15 cellular contexts compared by ENCODE assay signal in the genomic region with DNA sequence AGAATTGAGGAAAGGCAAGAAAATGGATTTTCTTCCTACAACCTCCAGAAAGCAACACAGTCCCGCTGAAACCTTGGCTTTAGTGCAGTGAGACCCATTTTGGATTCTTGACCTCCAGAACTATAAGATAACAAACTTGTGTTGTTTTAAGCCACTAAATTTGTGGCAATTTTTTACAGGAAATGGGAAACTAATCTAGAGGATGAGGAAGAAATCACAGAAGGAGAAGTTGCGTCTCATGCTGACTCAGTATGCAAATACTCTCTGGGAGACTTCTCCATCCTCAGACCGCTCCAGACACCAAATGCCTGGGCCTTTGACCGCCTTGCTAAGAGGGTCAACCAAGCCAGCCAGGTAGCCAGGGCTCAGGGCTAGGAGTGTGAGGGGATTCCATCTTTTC. TPM values are rescaled to one million over a fixed set of nuclear protein-coding genes. Genes with fewer than 3 reads are reported as not detected.
DNase-seq lines count a peak whose midpoint lies in the region; ATAC-seq and TF ChIP-seq lines count a peak whose summit lies in the region.
"Had no signal": no experiment of that assay in that cellular context is flagged by ENCODE, and none has a peak within 500 bp of the region (broad histone marks: within the 10 kb centered on the region; RNA-seq: fewer than 3 reads in every experiment).

No MANE protein-coding gene starts in this region.

- H3K27ac ChIP-seq in trophoblast cell (ENCODE audit: low read depth, low read length) = no peak overlapping the region

- no peak overlapping the region for H2BK120ac ChIP-seq in trophoblast cell (ENCODE audit: insufficient read depth, low read length, poor library complexity)

- H3K27me3 ChIP-seq in trophoblast cell (ENCODE audit: insufficient read depth, low read length) = no peaks in the 10 kb centered on the region

- no peak overlapping the region for H2AFZ ChIP-seq in trophoblast cell (ENCODE audit: insufficient read depth, low read length, poor library complexity)

- H3K4me1 ChIP-seq in trophoblast cell (ENCODE audit: control insufficient read depth in 1 of 2, insufficient read depth in 2 of 2, low read length in 2 of 2) = no peaks in the 10 kb centered on the region

- H4K12ac ChIP-seq in trophoblast cell (ENCODE audit: low read depth, low read length) = no peak overlapping the region

- peak; percentile 71 for ATAC-seq in memory B cell (ENCODE audit: low read depth)
- no peak for ATAC-seq in HG02623 (IDR thresholded peaks at IDR 0.05; ENCODE audit: unreplicated experiment)

- H3K27me3 Mint-ChIP-seq in CD14-positive monocyte (ENCODE audit: low read depth in 3 of 3) = peaks cover 2 to 5% (median 2%) of the 10 kb centered on the region in 3 donors
- H3K27me3 Mint-ChIP-seq in memory B cell = peaks cover 15% of the 10 kb centered on the region

- H3K9ac ChIP-seq in trophoblast cell (ENCODE audit: low read length) = no peak overlapping the region

- no peaks in the 10 kb centered on the region for H3K79me2 ChIP-seq in trophoblast cell (ENCODE audit: control insufficient read depth, insufficient read depth, low read length, poor library complexity)

- H3K36me3 Mint-ChIP-seq in CD14-positive monocyte (peaks cover 3 to 4% of the 10 kb centered on the region in 2 donors), memory B cell (no peaks in the 10 kb centered on the region)
- H3K36me3 Mint-ChIP-seq: activated naive CD8-positive, alpha-beta T cell had no signal

- H3K4me3 Mint-ChIP-seq in CD14-positive monocyte (peak overlapping the region; percentile 41 to 78), memory B cell (no peak overlapping the region)
- H3K4me3 Mint-ChIP-seq: activated CD4-positive, alpha-beta memory T cell treated with anti-CD3 and anti-CD28 coated beads, Interleukin-2, amount 10 ng/mL, durations not matched to agents 7 days and 5 days had no signal

- no peak overlapping the region for H3K23ac ChIP-seq in trophoblast cell (ENCODE audit: low read length)

- H2AK5ac ChIP-seq in trophoblast cell (ENCODE audit: low read length) = no peak overlapping the region

- DNase-seq in CD14-positive monocyte (ENCODE audit: low spot score) (peak; percentile 76), MV-4-11 (lab: John Stamatoyannopoulos, UW) (peak; percentile 78), cardiac fibroblast (ENCODE audit: low read depth in 2 of 2) (peak; percentile 66 to 70), memory B cell (ENCODE audit: low spot score in 2 of 2) (no peak), T-helper 1 cell (no peak), trophoblast cell (no peak), activated gamma-delta T cell (lab: John Stamatoyannopoulos, UW) (no peak)
- DNase-seq: activated CD4-positive, alpha-beta memory T cell treated with anti-CD3 and anti-CD28 coated beads, Interleukin-2, amount 10 ng/mL, durations not matched to agents 7 days and 5 days; NCI-H446; stimulated activated CD4-positive, alpha-beta T cell treated with anti-CD3 and anti-CD28 coated beads, Interleukin-1b, Interleukin-23, amount 100 ng/mL, for 48 hours; stimulated activated naive CD8-positive, alpha-beta T cell treated with anti-CD3 and anti-CD28 coated beads, Interleukin-15, amount 100 ng/mL, for 72 hours had no signal

- H3K4me1 Mint-ChIP-seq in CD14-positive monocyte (peaks cover 76% of the 10 kb centered on the region), memory B cell (peaks cover 18% of the 10 kb centered on the region)

- no CpG with 5 or more reads among the region's 4 CpGs for WGBS in trophoblast cell (ENCODE audit: extremely low coverage, insufficient coverage, insufficient read length)

- H3K79me1 ChIP-seq in trophoblast cell (ENCODE audit: low read length) = no peaks in the 10 kb centered on the region

- H2BK12ac ChIP-seq in trophoblast cell (ENCODE audit: low read length) = no peak overlapping the region

- no peak overlapping the region for H3K4me2 ChIP-seq in trophoblast cell (ENCODE audit: low read length)

- no peaks in the 10 kb centered on the region for H3K9me3 ChIP-seq in trophoblast cell (ENCODE audit: insufficient read depth, low read depth, low read length)

- H2BK5ac ChIP-seq in trophoblast cell (ENCODE audit: low read depth, low read length, poor library complexity) = no peak overlapping the region

- no peaks in the 10 kb centered on the region for H3K36me3 ChIP-seq in trophoblast cell (ENCODE audit: control insufficient read depth in 1 of 2, insufficient read depth in 2 of 2, low read length in 2 of 2)

- peaks cover 0 to 5% (median 0%) of the 10 kb centered on the region in 7 donors for H3K9me3 Mint-ChIP-seq in CD14-positive monocyte
- no peaks in the 10 kb centered on the region for H3K9me3 Mint-ChIP-seq in memory B cell
- H3K9me3 Mint-ChIP-seq: activated CD4-positive, alpha-beta memory T cell treated with anti-CD3 and anti-CD28 coated beads, Interleukin-2, amount 10 ng/mL, durations not matched to agents 7 days and 5 days; stimulated activated naive CD8-positive, alpha-beta T cell treated with anti-CD3 and anti-CD28 coated beads, Interleukin-15, amount 100 ng/mL, for 72 hours had no signal

- TF ChIP-seq CTCF in CD14-positive monocyte (IDR thresholded peaks at IDR 0.05) (no peak), cardiac fibroblast (IDR thresholded peaks at IDR 0.05; ENCODE audit: low read depth, low read length) (no peak)

- H4K91ac ChIP-seq in trophoblast cell (ENCODE audit: low read depth, low read length) = no peak overlapping the region

- H3K27ac Mint-ChIP-seq in CD14-positive monocyte (peak overlapping the region; percentile 87 to 98 (median 96)), memory B cell (no peak overlapping the region)
- H3K27ac Mint-ChIP-seq: activated CD4-positive, alpha-beta memory T cell treated with anti-CD3 and anti-CD28 coated beads, Interleukin-2, amount 10 ng/mL, durations not matched to agents 7 days and 5 days; activated naive CD8-positive, alpha-beta T cell; stimulated activated naive CD8-positive, alpha-beta T cell treated with anti-CD3 and anti-CD28 coated beads, Interleukin-15, amount 100 ng/mL, for 72 hours had no signal

- no peak overlapping the region for H3K14ac ChIP-seq in trophoblast cell (ENCODE audit: low read length)

- H3K4me3 ChIP-seq in cardiac fibroblast (replicated peaks in 1 of 2; ENCODE audit: low read depth in 2 of 2, low read length in 2 of 2) (no peak overlapping the region), trophoblast cell (ENCODE audit: low read depth, low read length) (no peak overlapping the region)

- intact Hi-C loops in CD14-positive monocyte (cut with micrococcal nuclease) = loop anchor here (5.0 to 10.0 kb wide), 4 partner anchors 36 to 159 kb away; a partner anchor contains a TSS

- H4K8ac ChIP-seq in trophoblast cell (ENCODE audit: low read depth, low read length) = no peak overlapping the region

- no peak overlapping the region for H3K18ac ChIP-seq in trophoblast cell (ENCODE audit: low read length)

- no peak overlapping the region for H3K4ac ChIP-seq in trophoblast cell (ENCODE audit: low read depth, low read length)

RNA-seq across cellular contexts. Expression of a gene that starts 13.1 kb away (rescaled TPM):
- polyA plus RNA-seq in CD14-positive monocyte = not detected
- polyA plus RNA-seq in trophoblast cell (2013) = not detected in 2 replicates
- polyA plus RNA-seq: H1, keratinocyte had no signal

RNA-seq across cellular contexts. Expression of a gene that starts 14.6 kb away (rescaled TPM):
- not detected for polyA plus RNA-seq in CD14-positive monocyte
- 1.6 and 1.7 TPM in 2 replicates for polyA plus RNA-seq in trophoblast cell (2013)

RNA-seq across cellular contexts. Expression of a gene that starts 42.2 kb away (rescaled TPM):
- polyA plus RNA-seq in CD14-positive monocyte = 10 to 100 TPM; 10.1 to 12.9 TPM
- polyA plus RNA-seq in trophoblast cell (2013) = 20.8 and 23.7 TPM in 2 replicates

Comparison
In these comparisons a context has a peak if more than half of its experiments do, and no peak if none do; other contexts are left out.
1. DNase-seq: peak in CD14-positive monocyte (single experiment), MV-4-11 (single experiment) and cardiac fibroblast (2 of 2); none in memory B cell (0 of 2), T-helper 1 cell (0 of 5), trophoblast cell (0 of 2) and activated gamma-delta T cell (single experiment).